21 cellular contexts compared by ENCODE assay signal in genomic region chr2:216787851-216788250, GRCh38.
"Had no signal": no experiment of that assay in that cellular context is flagged by ENCODE, and none has a peak within 500 bp of the region (broad histone marks: within the 10 kb centered on the region; RNA-seq: fewer than 3 reads in every experiment).

No MANE protein-coding gene starts in this region.

- H3K4me3 Mint-ChIP-seq: activated CD4-positive, alpha-beta memory T cell treated with anti-CD3 and anti-CD28 coated beads for 36 hours; activated naive CD8-positive, alpha-beta T cell treated with anti-CD3 and anti-CD28 coated beads, Interleukin-2, amount 10 ng/mL, durations not matched to agents 7 days and 5 days; activated T-helper 1 cell treated with anti-CD3 and anti-CD28 coated beads, Interleukin-12 subunit alpha, Interleukin-12 subunit beta, Interleukin-2, Interleukin-4 antibody, amounts not matched to agents 30 ng/mL and 10 ng/mL and 1 ng/mL, durations not matched to agents 14 hours and 24 hours and 36 hours; effector memory CD8-positive, alpha-beta T cell; immature natural killer cell; naive B cell; neural crest cell; stimulated activated memory B cell treated with anti-CD40 and anti-IgM and Interleukin-4, amounts not matched to agents 10 μg/mL and 1 μg/mL and 100 μg/mL, for 72 hours; WTC11 had no signal

- H3K9me3 Mint-ChIP-seq: activated CD4-positive, alpha-beta memory T cell treated with anti-CD3 and anti-CD28 coated beads for 36 hours; activated naive CD8-positive, alpha-beta T cell treated with anti-CD3 and anti-CD28 coated beads, Interleukin-2, amount 10 ng/mL, durations not matched to agents 7 days and 5 days; activated T-helper 1 cell treated with anti-CD3 and anti-CD28 coated beads, Interleukin-12 subunit alpha, Interleukin-12 subunit beta, Interleukin-2, Interleukin-4 antibody, amounts not matched to agents 30 ng/mL and 10 ng/mL and 1 ng/mL, durations not matched to agents 14 hours and 24 hours and 36 hours; effector memory CD8-positive, alpha-beta T cell; immature natural killer cell; naive B cell; neural crest cell; stimulated activated memory B cell treated with anti-CD40 and anti-IgM and Interleukin-4, amounts not matched to agents 10 μg/mL and 1 μg/mL and 100 μg/mL, for 72 hours; WTC11 had no signal

- H3K36me3 Mint-ChIP-seq: activated CD4-positive, alpha-beta memory T cell treated with anti-CD3 and anti-CD28 coated beads for 36 hours; activated naive CD8-positive, alpha-beta T cell treated with anti-CD3 and anti-CD28 coated beads, Interleukin-2, amount 10 ng/mL, durations not matched to agents 7 days and 5 days; immature natural killer cell; naive B cell; stimulated activated memory B cell treated with anti-CD40 and anti-IgM and Interleukin-4, amounts not matched to agents 10 μg/mL and 1 μg/mL and 100 μg/mL, for 72 hours; WTC11 had no signal

- DNase-seq: activated CD4-positive, alpha-beta memory T cell treated with anti-CD3 and anti-CD28 coated beads for 36 hours; activated CD4-positive, alpha-beta T cell treated with anti-CD3 and anti-CD28 coated beads for 4 hours; activated naive CD8-positive, alpha-beta T cell treated with anti-CD3 and anti-CD28 coated beads, Interleukin-2, amount 10 ng/mL, durations not matched to agents 7 days and 5 days; activated T-cell treated with anti-CD3 and anti-CD28 coated beads for 4 hours; body of pancreas; effector memory CD8-positive, alpha-beta T cell; esophagus squamous epithelium; immature natural killer cell; kidney glomerular epithelial cell; left ventricle myocardium inferior; mammary epithelial cell; midbrain; naive B cell; ovary; psoas muscle; right lobe of liver; stimulated activated CD4-positive, alpha-beta T cell treated with anti-CD3 and anti-CD28 coated beads, Interleukin-4, amount 100 ng/mL, for 4 hours had no signal

- H3K4me1 Mint-ChIP-seq: activated naive CD8-positive, alpha-beta T cell treated with anti-CD3 and anti-CD28 coated beads, Interleukin-2, amount 10 ng/mL, durations not matched to agents 7 days and 5 days; immature natural killer cell; naive B cell; stimulated activated memory B cell treated with anti-CD40 and anti-IgM and Interleukin-4, amounts not matched to agents 10 μg/mL and 1 μg/mL and 100 μg/mL, for 72 hours had no signal

- ATAC-seq: body of pancreas; effector memory CD8-positive, alpha-beta T cell; psoas muscle; right lobe of liver; stimulated activated memory B cell treated with anti-CD40 and anti-IgM and Interleukin-4, amounts not matched to agents 10 μg/mL and 1 μg/mL and 100 μg/mL, for 72 hours had no signal

- H3K27ac Mint-ChIP-seq: activated CD4-positive, alpha-beta memory T cell treated with anti-CD3 and anti-CD28 coated beads for 36 hours; activated naive CD8-positive, alpha-beta T cell treated with anti-CD3 and anti-CD28 coated beads, Interleukin-2, amount 10 ng/mL, durations not matched to agents 7 days and 5 days; activated T-helper 1 cell treated with anti-CD3 and anti-CD28 coated beads, Interleukin-12 subunit alpha, Interleukin-12 subunit beta, Interleukin-2, Interleukin-4 antibody, amounts not matched to agents 30 ng/mL and 10 ng/mL and 1 ng/mL, durations not matched to agents 14 hours and 24 hours and 36 hours; effector memory CD8-positive, alpha-beta T cell; immature natural killer cell; naive B cell; stimulated activated memory B cell treated with anti-CD40 and anti-IgM and Interleukin-4, amounts not matched to agents 10 μg/mL and 1 μg/mL and 100 μg/mL, for 72 hours; WTC11 had no signal
